ENCODE assay signal across 21 cellular contexts in genomic region chr5:97089149-97089801, GRCh38. TPM values are rescaled to one million over a fixed set of nuclear protein-coding genes. Genes with fewer than 3 reads are reported as not detected.
DNase-seq lines count a peak whose midpoint lies in the region; ATAC-seq, FAIRE-seq and TF ChIP-seq lines count a peak whose summit lies in the region.
"Had no signal": no experiment of that assay in that cellular context is flagged by ENCODE, and none has a peak within 500 bp of the region (broad histone marks: within the 10 kb centered on the region; RNA-seq: fewer than 3 reads in every experiment).

No MANE protein-coding gene starts in this region.

- FAIRE-seq in urothelium cell line (lab: Jason Lieb, UNC): no peak
- FAIRE-seq: GM12892, GM19239, HTR-8/SVneo, RCC 7860 had no signal

- no peak overlapping the region for H3K4me3 Mint-ChIP-seq in activated naive CD8-positive, alpha-beta T cell treated with anti-CD3 and anti-CD28 coated beads, Interleukin-2, amount 50 U/mL, for 24 hours
- H3K4me3 Mint-ChIP-seq: H9, IgD-negative memory B cell had no signal

- peaks cover 3% of the 10 kb centered on the region for H3K36me3 Mint-ChIP-seq in activated naive CD8-positive, alpha-beta T cell treated with anti-CD3 and anti-CD28 coated beads, Interleukin-2, amount 50 U/mL, for 24 hours (ENCODE audit: low read depth)
- H3K36me3 Mint-ChIP-seq: IgD-negative memory B cell had no signal

- H3K27me3 Mint-ChIP-seq in activated naive CD8-positive, alpha-beta T cell treated with anti-CD3 and anti-CD28 coated beads, Interleukin-2, amount 50 U/mL, for 24 hours: peaks cover 2% of the 10 kb centered on the region
- H3K27me3 Mint-ChIP-seq: IgD-negative memory B cell had no signal

- peaks cover 54% of the 10 kb centered on the region for H3K27me3 ChIP-seq in foreskin keratinocyte
- H3K27me3 ChIP-seq: BLaER1 had no signal

- peaks cover 3% of the 10 kb centered on the region for H3K9me3 Mint-ChIP-seq in activated naive CD8-positive, alpha-beta T cell treated with anti-CD3 and anti-CD28 coated beads, Interleukin-2, amount 50 U/mL, for 24 hours

- ATAC-seq in foreskin keratinocyte: peak; percentile 39
- no peak for ATAC-seq in activated naive CD8-positive, alpha-beta T cell treated with anti-CD3 and anti-CD28 coated beads, Interleukin-2, amount 50 U/mL, for 24 hours
- no peak for ATAC-seq in GM19023 (IDR thresholded peaks at IDR 0.05; ENCODE audit: unreplicated experiment)

- no peak overlapping the region for H3K27ac Mint-ChIP-seq in activated naive CD8-positive, alpha-beta T cell treated with anti-CD3 and anti-CD28 coated beads, Interleukin-2, amount 50 U/mL, for 24 hours
- H3K27ac Mint-ChIP-seq: H9 had no signal

- no peaks in the 10 kb centered on the region for H3K4me1 ChIP-seq in foreskin keratinocyte

- no peak overlapping the region for H3K27ac ChIP-seq in foreskin keratinocyte
- H3K27ac ChIP-seq: 22Rv1, BLaER1 had no signal

- H3K4me1 Mint-ChIP-seq in activated naive CD8-positive, alpha-beta T cell treated with anti-CD3 and anti-CD28 coated beads, Interleukin-2, amount 50 U/mL, for 24 hours: no peaks in the 10 kb centered on the region
- H3K4me1 Mint-ChIP-seq: H9 had no signal

- TF ChIP-seq CTCF in foreskin keratinocyte (conservative IDR thresholded peaks at IDR 0.05): no peak

- peak; percentile 11 for DNase-seq in DMS53 (lab: John Stamatoyannopoulos, UW)
- DNase-seq in DMS53 treated with DMSO at 0.1 percent for 48 hours (lab: John Stamatoyannopoulos, UW; ENCODE audit: unreplicated experiment): no peak
- peak; percentile 60 for DNase-seq in OCI-M1 (lab: John Stamatoyannopoulos, UW)
- no peak for DNase-seq in foreskin keratinocyte
- DNase-seq in urothelium cell line (ENCODE audit: low spot score): peak; percentile 14
- no peak for DNase-seq in activated naive CD8-positive, alpha-beta T cell treated with anti-CD3 and anti-CD28 coated beads, Interleukin-2, amount 50 U/mL, for 24 hours
- no peak for DNase-seq in SHP77 treated with DMSO at 0.1 percent for 48 hours (lab: John Stamatoyannopoulos, UW)
- DNase-seq: GF-D8, H9, NCI-H146, NCI-H524, SIG-M5 had no signal

RNA-seq across cellular contexts. Expression of gene LIX1, which starts 53.1 kb away (rescaled TPM):
- total RNA-seq in foreskin keratinocyte: not detected in 2 replicates
- polyA plus RNA-seq in foreskin keratinocyte: not detected in 2 replicates
- total RNA-seq: Daoy had no signal

Comparison
In these comparisons a context has a peak if more than half of its experiments do, and no peak if none do; other contexts are left out.
1. DNase-seq: peak in DMS53 (single experiment), OCI-M1 (single experiment) and urothelium cell line (single experiment); none in DMS53 treated with DMSO at 0.1 percent for 48 hours (single experiment), foreskin keratinocyte (0 of 2), activated naive CD8-positive, alpha-beta T cell treated with anti-CD3 and anti-CD28 coated beads, Interleukin-2, amount 50 U/mL, for 24 hours (single experiment) and SHP77 treated with DMSO at 0.1 percent for 48 hours (single experiment).